Comparison of ENCODE assay signal across 19 cellular contexts in the genomic region with DNA sequence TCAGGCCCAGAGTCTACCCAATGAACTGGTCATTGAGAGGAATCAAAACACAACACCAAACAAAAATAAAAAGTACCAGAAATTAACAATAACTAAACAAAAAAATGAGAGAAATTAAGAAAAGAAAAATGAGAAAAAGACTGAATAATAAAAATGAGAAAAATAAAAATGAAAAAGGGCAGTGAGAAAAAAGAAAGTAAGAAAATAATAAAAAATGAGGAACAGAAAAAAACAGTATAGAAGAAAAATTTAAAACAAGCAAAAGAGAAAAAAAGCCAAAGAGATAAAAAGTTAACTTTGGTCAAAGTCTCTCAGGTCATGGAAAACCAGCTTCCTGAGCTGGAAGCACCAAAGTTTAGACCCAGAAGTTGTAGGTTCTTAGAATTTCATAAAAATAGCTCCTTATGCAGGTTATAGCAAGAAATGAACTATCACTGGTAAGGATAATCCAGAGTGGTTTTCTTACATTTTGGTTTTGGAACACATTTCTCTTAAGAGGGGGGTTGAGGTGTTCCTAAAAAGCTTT.
"Had no signal": no experiment of that assay in that cellular context is flagged by ENCODE, and none has a peak within 500 bp of the region (broad histone marks: within the 10 kb centered on the region; RNA-seq: fewer than 3 reads in every experiment).

No MANE protein-coding gene starts in this region.

- H3K27ac ChIP-seq: body of pancreas, colonic mucosa, esophagus squamous epithelium, lower lobe of right lung, pancreas had no signal

- H3K9me3 ChIP-seq: body of pancreas, colonic mucosa, esophagus squamous epithelium, lower lobe of right lung, pancreas had no signal

- H3K36me3 Mint-ChIP-seq: activated naive CD4-positive, alpha-beta T cell treated with anti-CD3 and anti-CD28 coated beads, Interleukin-2, amount 50 U/mL, for 72 hours; naive thymus-derived CD4-positive, alpha-beta T cell had no signal

- H3K4me1 Mint-ChIP-seq: T-helper 17 cell had no signal

- DNase-seq: activated CD4-positive, alpha-beta T cell treated with anti-CD3 and anti-CD28 coated beads for 48 hours; activated CD8-positive, alpha-beta memory T cell treated with anti-CD3 and anti-CD28 coated beads, Interleukin-2, amount 50 U/mL, for 4 hours; activated CD8-positive, alpha-beta T cell treated with anti-CD3 and anti-CD28 coated beads, Interleukin-2, amount 10 ng/mL, durations not matched to agents 7 days and 5 days; activated effector memory CD4-positive, alpha-beta T cell treated with anti-CD3 and anti-CD28 coated beads, Interleukin-2, amount 50 U/mL, for 16 hours; activated T-cell treated with anti-CD3 and anti-CD28 coated beads, Interleukin-2, amount 50 U/mL, for 48 hours; body of pancreas; central memory CD4-positive, alpha-beta T cell; colonic mucosa; esophagus squamous epithelium; head of caudate nucleus; left cardiac atrium; lower lobe of right lung; naive thymus-derived CD4-positive, alpha-beta T cell; pancreas; stimulated activated CD4-positive, alpha-beta T cell treated with anti-CD3 and anti-CD28 coated beads, Interleukin-12 subunit alpha, Interleukin-12 subunit beta, amount 100 ng/mL, for 4 hours; stimulated activated CD4-positive, alpha-beta T cell treated with anti-CD3 and anti-CD28 coated beads, Interleukin-2, amount 100 ng/mL, for 24 hours; T-helper 17 cell; WERI-Rb-1 had no signal

- FAIRE-seq: pancreas had no signal

- ATAC-seq: activated CD8-positive, alpha-beta T cell treated with anti-CD3 and anti-CD28 coated beads, Interleukin-2, amount 10 ng/mL, durations not matched to agents 7 days and 5 days; activated naive CD4-positive, alpha-beta T cell treated with anti-CD3 and anti-CD28 coated beads, Interleukin-2, amount 50 U/mL, for 72 hours; body of pancreas; left cardiac atrium; lower lobe of right lung; naive thymus-derived CD4-positive, alpha-beta T cell; pancreas; T-helper 17 cell had no signal

- H3K36me3 ChIP-seq: colonic mucosa, esophagus squamous epithelium, lower lobe of right lung, pancreas, WERI-Rb-1 had no signal

- H3K27me3 Mint-ChIP-seq: T-helper 17 cell had no signal

- H3K4me1 ChIP-seq: body of pancreas, colonic mucosa, esophagus squamous epithelium, lower lobe of right lung, pancreas had no signal

- H3K27me3 ChIP-seq: body of pancreas, colonic mucosa, esophagus squamous epithelium, pancreas had no signal

- H3K27ac Mint-ChIP-seq: activated CD8-positive, alpha-beta T cell treated with anti-CD3 and anti-CD28 coated beads, Interleukin-2, amount 10 ng/mL, durations not matched to agents 7 days and 5 days; activated naive CD4-positive, alpha-beta T cell treated with anti-CD3 and anti-CD28 coated beads, Interleukin-2, amount 50 U/mL, for 72 hours; naive thymus-derived CD4-positive, alpha-beta T cell; T-helper 17 cell had no signal

- H3K4me3 Mint-ChIP-seq: activated CD8-positive, alpha-beta T cell treated with anti-CD3 and anti-CD28 coated beads, Interleukin-2, amount 10 ng/mL, durations not matched to agents 7 days and 5 days; naive thymus-derived CD4-positive, alpha-beta T cell; T-helper 17 cell had no signal

- H3K4me3 ChIP-seq: body of pancreas, colonic mucosa, esophagus squamous epithelium, lower lobe of right lung, pancreas had no signal
